Comparison of ENCODE assay signal across 9 cellular contexts in the genomic region with DNA sequence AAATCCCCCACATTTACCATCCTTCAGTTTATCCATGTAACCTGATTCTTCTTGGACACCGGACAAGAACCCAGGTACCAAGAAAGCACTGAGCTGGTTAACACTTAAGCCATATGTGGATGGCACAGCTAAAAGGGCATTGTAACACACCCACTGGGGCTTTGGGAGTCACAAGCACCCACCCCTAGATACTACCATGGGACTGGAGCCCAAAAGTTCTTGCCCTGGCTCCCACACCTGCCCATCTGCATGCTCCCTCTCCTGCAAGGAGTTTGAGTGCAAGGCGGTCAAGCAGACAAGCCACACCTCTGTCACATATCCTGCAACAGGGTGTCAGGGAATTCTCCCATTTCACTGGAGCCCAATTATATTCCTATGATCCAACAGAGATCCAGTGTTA.
"Had no signal": no experiment of that assay in that cellular context is flagged by ENCODE, and none has a peak within 500 bp of the region (broad histone marks: within the 10 kb centered on the region; RNA-seq: fewer than 3 reads in every experiment).

No MANE protein-coding gene starts in this region.

- H3K27me3 Mint-ChIP-seq: IgD-negative memory B cell had no signal

- H3K4me1 ChIP-seq: HAP-1 had no signal

- DNase-seq: GM23248, GOT3, HFFc6, KBM-7 had no signal

- H3K4me2 ChIP-seq: KMS-11 had no signal

- H3K4me3 ChIP-seq: GM23248, HAP-1 had no signal

- ATAC-seq: HCT116, HepG2 had no signal

- H3K9me3 ChIP-seq: HAP-1 had no signal

- H3K4me3 Mint-ChIP-seq: HFFc6, IgD-negative memory B cell had no signal

- H3K27ac ChIP-seq: GM23248, KMS-11 had no signal

- H3K27ac Mint-ChIP-seq: HFFc6, IgD-negative memory B cell had no signal

- H3K9ac ChIP-seq: GM23248, KMS-11 had no signal

- H3K36me3 Mint-ChIP-seq: IgD-negative memory B cell had no signal

- H3K4me1 Mint-ChIP-seq: IgD-negative memory B cell had no signal

- H2AFZ ChIP-seq: GM23248 had no signal

- H3K36me3 ChIP-seq: HAP-1 had no signal
